12 cellular contexts compared by ENCODE assay signal in genomic region chr3:187975571-187976360, GRCh38.
DNase-seq lines count a peak whose midpoint lies in the region; ATAC-seq lines count a peak whose summit lies in the region.
"Had no signal": no experiment of that assay in that cellular context is flagged by ENCODE, and none has a peak within 500 bp of the region (broad histone marks: within the 10 kb centered on the region; RNA-seq: fewer than 3 reads in every experiment).

No MANE protein-coding gene starts in this region.

- H3K9me3 Mint-ChIP-seq in natural killer cell treated with Interleukin-12 subunit alpha and Interleukin-12 subunit beta and Interleukin-15 and Interleukin-18, amount 100 ng/mL, for 72 hours = peaks cover 2% of the 10 kb centered on the region

- H3K4me1 Mint-ChIP-seq in natural killer cell treated with Interleukin-12 subunit alpha and Interleukin-12 subunit beta and Interleukin-15 and Interleukin-18, amount 100 ng/mL, for 72 hours (ENCODE audit: low read depth in 2 of 2) = peaks cover 52 to 57% of the 10 kb centered on the region in 2 donors

- no peaks in the 10 kb centered on the region for H4K20me1 ChIP-seq in BLaER1 treated with 17β-estradiol and CSF1 and Interleukin-3, amounts not matched to agents 10 nM and 100 nM

- peaks cover 53 to 100% (median 95%) of the 10 kb centered on the region in 10 experiments for H3K4me1 ChIP-seq in BLaER1 treated with 17β-estradiol and CSF1 and Interleukin-3, amounts not matched to agents 10 nM and 100 nM
- H3K4me1 ChIP-seq: vagina had no signal

- H3K36me3 ChIP-seq in BLaER1 treated with 17β-estradiol and CSF1 and Interleukin-3, amounts not matched to agents 10 nM and 100 nM = no peaks in the 10 kb centered on the region
- H3K36me3 ChIP-seq: vagina had no signal

- H3K9me3 ChIP-seq in BLaER1 treated with 17β-estradiol and CSF1 and Interleukin-3, amounts not matched to agents 10 nM and 100 nM (replicated peaks in 1 of 11) = peaks cover 0 to 7% (median 5%) of the 10 kb centered on the region in 11 experiments; a peak in 6 of 22 replicates
- H3K9me3 ChIP-seq: vagina had no signal

- DNase-seq in LHCN-M2 (ENCODE audit: low read depth) (peak; percentile 82), HCEC 1CT (no peak)
- DNase-seq in activated naive CD4-positive, alpha-beta T cell treated with anti-CD3 and anti-CD28 coated beads, Interleukin-2, amount 50 U/mL, for 16 hours = peak; percentile 18
- no peak for DNase-seq in natural killer cell treated with Interleukin-12 subunit alpha and Interleukin-12 subunit beta and Interleukin-15 and Interleukin-18, amount 100 ng/mL, for 72 hours (ENCODE audit: low spot score)
- DNase-seq: DMS79 had no signal

- peak overlapping the region; percentile 66 to 89 (median 79) for H3K4me2 ChIP-seq in BLaER1 treated with 17β-estradiol and CSF1 and Interleukin-3, amounts not matched to agents 10 nM and 100 nM
- H3K4me2 ChIP-seq: KMS-11 had no signal

- H3K27ac ChIP-seq in BLaER1 treated with 17β-estradiol and CSF1 and Interleukin-3, amounts not matched to agents 10 nM and 100 nM = peak overlapping the region in 8 of 11 experiments; percentile 44 to 98 (median 64); a peak in 16 of 22 replicates
- H3K27ac ChIP-seq: KMS-11, vagina had no signal

- no peak overlapping the region; a peak in 1 of 20 replicates for H3K4me3 ChIP-seq in BLaER1 treated with 17β-estradiol and CSF1 and Interleukin-3, amounts not matched to agents 10 nM and 100 nM
- H3K4me3 ChIP-seq: vagina had no signal

- no peak for ATAC-seq in natural killer cell treated with Interleukin-12 subunit alpha and Interleukin-12 subunit beta and Interleukin-15 and Interleukin-18, amount 100 ng/mL, for 72 hours
- ATAC-seq in GM21737 (IDR thresholded peaks at IDR 0.05; ENCODE audit: unreplicated experiment) (no peak), HG02970 (IDR thresholded peaks at IDR 0.05; ENCODE audit: low FRiP score, unreplicated experiment) (no peak), GM19351 (IDR thresholded peaks at IDR 0.05; ENCODE audit: unreplicated experiment) (no peak)
- ATAC-seq: WTC11 had no signal

- peak overlapping the region; percentile 74 for H3K27ac Mint-ChIP-seq in natural killer cell treated with Interleukin-12 subunit alpha and Interleukin-12 subunit beta and Interleukin-15 and Interleukin-18, amount 100 ng/mL, for 72 hours
- H3K27ac Mint-ChIP-seq: WTC11 had no signal

- no peaks in the 10 kb centered on the region for H3K27me3 ChIP-seq in BLaER1 treated with 17β-estradiol and CSF1 and Interleukin-3, amounts not matched to agents 10 nM and 100 nM
- H3K27me3 ChIP-seq: vagina had no signal

- H3K27me3 Mint-ChIP-seq in natural killer cell treated with Interleukin-12 subunit alpha and Interleukin-12 subunit beta and Interleukin-15 and Interleukin-18, amount 100 ng/mL, for 72 hours = no peaks in the 10 kb centered on the region

- H3K9ac ChIP-seq in BLaER1 treated with 17β-estradiol and CSF1 and Interleukin-3, amounts not matched to agents 10 nM and 100 nM = peak overlapping the region in 7 of 11 experiments; percentile 6 to 76 (median 53); a peak in 12 of 22 replicates
- H3K9ac ChIP-seq: KMS-11 had no signal

- no peaks in the 10 kb centered on the region for H3K36me3 Mint-ChIP-seq in natural killer cell treated with Interleukin-12 subunit alpha and Interleukin-12 subunit beta and Interleukin-15 and Interleukin-18, amount 100 ng/mL, for 72 hours

- H3K4me3 Mint-ChIP-seq in natural killer cell treated with Interleukin-12 subunit alpha and Interleukin-12 subunit beta and Interleukin-15 and Interleukin-18, amount 100 ng/mL, for 72 hours = peak overlapping the region; percentile 74
- H3K4me3 Mint-ChIP-seq: WTC11 had no signal

Comparison
In these comparisons a context has a peak if more than half of its experiments do, and no peak if none do; other contexts are left out.
1. DNase-seq: peak in LHCN-M2 (single experiment) and activated naive CD4-positive, alpha-beta T cell treated with anti-CD3 and anti-CD28 coated beads, Interleukin-2, amount 50 U/mL, for 16 hours (single experiment); none in natural killer cell treated with Interleukin-12 subunit alpha and Interleukin-12 subunit beta and Interleukin-15 and Interleukin-18, amount 100 ng/mL, for 72 hours (single experiment) and HCEC 1CT (single experiment).